In genomic region chr20:32959351-32960221, GRCh38 we compare ENCODE assay signal across 37 cellular contexts. TPM values are rescaled to one million over a fixed set of nuclear protein-coding genes. Genes with fewer than 3 reads are reported as not detected.
A peak's percentile ranks its signal among the peaks of the same experiment; 100 is the strongest.
DNase-seq lines count a peak whose midpoint lies in the region; ATAC-seq and TF ChIP-seq lines count a peak whose summit lies in the region.
"Had no signal": no experiment of that assay in that cellular context is flagged by ENCODE, and none has a peak within 500 bp of the region (broad histone marks: within the 10 kb centered on the region; RNA-seq: fewer than 3 reads in every experiment).

No MANE protein-coding gene starts in this region.

- H3K27me3 ChIP-seq in esophagus muscularis mucosa (peaks cover 0 to 16% (median 0%) of the 10 kb centered on the region in 4 donors), left lung (peaks cover 0 to 17% of the 10 kb centered on the region in 2 donors), testis (no peaks in the 10 kb centered on the region)
- H3K27me3 ChIP-seq: MG63, vagina had no signal

- no peak overlapping the region for H3K27ac Mint-ChIP-seq in HFFc6
- H3K27ac Mint-ChIP-seq: mesothelial cell of epicardium; T-helper 1 cell treated with Interleukin-12 subunit alpha and Interleukin-12 subunit beta and Interleukin-4 antibody, amounts not matched to agents 30 μg/mL and 1 μg/mL, for 36 hours had no signal

- H3K27ac ChIP-seq in esophagus muscularis mucosa (replicated peaks in 1 of 4) (no peak overlapping the region), left lung (no peak overlapping the region), testis (no peak overlapping the region)
- H3K27ac ChIP-seq: coronary artery, KMS-11, PC-9, suprapubic skin, vagina had no signal

- peaks cover 50% of the 10 kb centered on the region for H3K27me3 Mint-ChIP-seq in HFFc6 (ENCODE audit: insufficient read depth)

- H3K36me3 ChIP-seq in esophagus muscularis mucosa (no peaks in the 10 kb centered on the region), left lung (no peaks in the 10 kb centered on the region), testis (ENCODE audit: low read depth, missing control alignments) (no peaks in the 10 kb centered on the region)
- H3K36me3 ChIP-seq: MG63, suprapubic skin, vagina had no signal

- POLR2A ChIA-PET in GM10248 (lab: Yijun Ruan, JAX), result no interaction called here

- CTCF ChIA-PET in GM10248 (lab: Yijun Ruan, JAX), result interaction anchor here (1.1 kb wide), 1 partner anchor 14 kb away, joined by 3 read pairs; no protein-coding TSS in a partner anchor

- TF ChIP-seq CTCF in GM10248 (IDR thresholded peaks at IDR 0.05; ENCODE audit: control extremely low read depth, extremely low read depth, low read depth, missing control alignments), result no peak
- TF ChIP-seq CTCF in HFFc6 (IDR thresholded peaks at IDR 0.05), result peak; percentile 17; the same call in 1 of the 2 replicates
- no peak for TF ChIP-seq CTCF in esophagus muscularis mucosa (IDR thresholded peaks at IDR 0.05)
- no peak for TF ChIP-seq CTCF in left lung (IDR thresholded peaks at IDR 0.05)
- no peak for TF ChIP-seq CTCF in testis (IDR thresholded peaks at IDR 0.05)

- ATAC-seq in left lung, result no peak
- ATAC-seq: activated CD4-positive, CD25-positive, alpha-beta regulatory T cell treated with anti-CD3 and anti-CD28 coated beads, Interleukin-2, amount 50 U/mL, for 24 hours; left lobe of liver; Right ventricle myocardium inferior; SK-N-SH treated with all-trans-retinoic acid at 6 μM for 48 hours had no signal

- H3K4me3 Mint-ChIP-seq in HFFc6, result no peak overlapping the region
- H3K4me3 Mint-ChIP-seq: mesothelial cell of epicardium; T-helper 1 cell treated with Interleukin-12 subunit alpha and Interleukin-12 subunit beta and Interleukin-4 antibody, amounts not matched to agents 30 μg/mL and 1 μg/mL, for 36 hours had no signal

- H3K4me3 ChIP-seq in esophagus muscularis mucosa (no peak overlapping the region), left lung (no peak overlapping the region), testis (no peak overlapping the region)
- H3K4me3 ChIP-seq: coronary artery, MG63, PC-9, suprapubic skin, vagina had no signal

- WGBS in esophagus muscularis mucosa, result 83% methylated on average over 11 of the region's 14 CpGs
- WGBS in testis, 2 donors, result 87 to 89% methylated on average over 14 of the region's 14 CpGs

- H3K4me1 ChIP-seq in esophagus muscularis mucosa, result no peaks in the 10 kb centered on the region
- no peaks in the 10 kb centered on the region for H3K4me1 ChIP-seq in left lung
- no peaks in the 10 kb centered on the region for H3K4me1 ChIP-seq in testis
- H3K4me1 ChIP-seq: suprapubic skin, vagina had no signal

- H3K4me1 Mint-ChIP-seq in HFFc6 (ENCODE audit: low read depth), result no peaks in the 10 kb centered on the region
- H3K4me1 Mint-ChIP-seq: mesothelial cell of epicardium had no signal

- TF ChIP-seq POLR2A in esophagus muscularis mucosa (IDR thresholded peaks at IDR 0.05; ENCODE audit: low read depth) (no peak), testis (IDR thresholded peaks at IDR 0.05) (no peak)

- H3K9me3 ChIP-seq in esophagus muscularis mucosa, result peaks cover 0 to 34% (median 25%) of the 10 kb centered on the region in 4 donors
- peaks cover 0 to 32% of the 10 kb centered on the region in 2 donors for H3K9me3 ChIP-seq in left lung
- no peaks in the 10 kb centered on the region for H3K9me3 ChIP-seq in testis

- intact Hi-C loops in esophagus muscularis mucosa (cut with DNase I) (no loop called here), posterior vena cava (cut with DNase I) (no loop called here), left lung (cut with DNase I) (no loop called here), testis (cut with DNase I; ENCODE audit: low total_unique reads) (no loop called here)

- no peak for TF ChIP-seq EP300 in esophagus muscularis mucosa (IDR thresholded peaks at IDR 0.05)

- H3K9me3 Mint-ChIP-seq in HFFc6, result peaks cover 16% of the 10 kb centered on the region

- H3K36me3 Mint-ChIP-seq in HFFc6 (ENCODE audit: low read depth), result peaks cover 5% of the 10 kb centered on the region; the same call in 1 of the 2 replicates

- DNase-seq in GM10248 (ENCODE audit: extremely low spot score), result peak; percentile 4
- no peak for DNase-seq in HFFc6
- peak; percentile 85 for DNase-seq in esophagus muscularis mucosa (ENCODE audit: extremely low spot score)
- DNase-seq in posterior vena cava (ENCODE audit: low spot score), result peak; percentile 67
- DNase-seq in left lung, result no peak
- no peak for DNase-seq in NCI-H1092 (lab: John Stamatoyannopoulos, UW)
- DNase-seq in NCI-H226, result no peak
- no peak for DNase-seq in testis
- DNase-seq: activated CD4-positive, alpha-beta T cell treated with anti-CD3 and anti-CD28 coated beads, Interleukin-2, amount 50 U/mL, for 48 hours; activated T-cell treated with anti-CD3 and anti-CD28 coated beads, Interleukin-2, amount 50 U/mL, for 48 hours; effector CD8-positive, alpha-beta T cell; MG63; naive B cell; NCI-H1105 treated with DMSO at 0.1 percent for 48 hours; NCI-H2081 treated with DMSO at 0.1 percent for 48 hours; NCI-H2227 treated with DMSO at 0.1 percent for 48 hours; NCI-H526 treated with DMSO at 0.1 percent for 48 hours; NK-92 treated with Interleukin-12 subunit alpha and Interleukin-12 subunit beta, amount 100 ng/mL, for 24 hours; PC-9; stimulated activated naive CD4-positive, alpha-beta T cell treated with Interleukin-2 at 50 U/mL for 16 hours had no signal

RNA-seq across cellular contexts. Expression of gene SUN5, which starts 44.6 kb away (rescaled TPM):
- total RNA-seq in HFFc6 (2021; fragmentation: NEBNext Ultra II Directional; extraction: Animal tissue kit (Norgen Biotek cat#: 25700)), result not detected
- total RNA-seq in esophagus muscularis mucosa (not detected), posterior vena cava (not detected), left lung (not detected), testis (10 to 100 TPM; 19.0 to 29.1 TPM)
- 59.7 TPM for polyA plus RNA-seq in testis (ENCODE audit: insufficient read depth, low read depth, low replicate concordance)
- total RNA-seq: cardiac septum, epithelial cell of proximal tubule, glomerular endothelial cell, HT1080, left lobe of liver, mesothelial cell of epicardium, PC-9, pulmonary artery endothelial cell, Right ventricle myocardium inferior, skeletal muscle tissue, suprapubic skin, vagina had no signal
- polyA plus RNA-seq: BJ had no signal

RNA-seq across cellular contexts. Expression of gene BPIFB2, which starts 47.9 kb away (rescaled TPM):
- total RNA-seq in HFFc6 (2021; fragmentation: NEBNext Ultra II Directional; extraction: Animal tissue kit (Norgen Biotek cat#: 25700)), result not detected
- total RNA-seq in esophagus muscularis mucosa (not detected), posterior vena cava (not detected), left lung (under 1 TPM in 1 of 2 donors, not detected in 1; 0.65 TPM), testis (1 to 10 TPM in 1 of 2 donors, under 1 TPM in 1; 0.56 to 1.4 TPM)
- polyA plus RNA-seq in testis (ENCODE audit: insufficient read depth, low read depth, low replicate concordance), result 1.6 TPM
- total RNA-seq: cardiac septum, epithelial cell of proximal tubule, glomerular endothelial cell, HT1080, mesothelial cell of epicardium, PC-9, pulmonary artery endothelial cell, Right ventricle myocardium inferior, skeletal muscle tissue, suprapubic skin, vagina had no signal
- polyA plus RNA-seq: BJ had no signal

Comparison
In these comparisons a context has a peak if more than half of its experiments do, and no peak if none do; other contexts are left out.
1. DNase-seq: peak in GM10248 (single experiment), esophagus muscularis mucosa (single experiment) and posterior vena cava (single experiment); none in HFFc6 (single experiment), left lung (0 of 2), NCI-H1092 (single experiment), NCI-H226 (single experiment) and testis (single experiment).
2. RNA of gene SUN5, which starts 44.6 kb away (total RNA-seq): 19.0 to 29.1 TPM in testis; not detected in HFFc6, not detected in esophagus muscularis mucosa, not detected in posterior vena cava and not detected in left lung; every median in the first group is over 10 times any median in the second.